Comparison of ENCODE assay signal across 8 cellular contexts in genomic region chr16:70026165-70026854, GRCh38.
DNase-seq lines count a peak whose midpoint lies in the region; ATAC-seq and TF ChIP-seq lines count a peak whose summit lies in the region.
"Not testable (repeated sequence)": the region's sequence is repeated elsewhere in the genome, so short reads cannot be mapped to it uniquely, and the experiment has no call there.

No MANE protein-coding gene starts in this region.

- not testable (repeated sequence) for H3K27me3 ChIP-seq in brain microvascular endothelial cell (replicated peaks); gastroesophageal sphincter

- H3K4me1 Mint-ChIP-seq in CD14-positive monocyte; stimulated activated memory B cell treated with anti-CD40 and anti-IgM and Interleukin-4, amounts not matched to agents 10 μg/mL and 1 μg/mL and 100 μg/mL, for 72 hours: not testable (repeated sequence)
- H3K4me1 Mint-ChIP-seq in activated T-cell treated with anti-CD3 and anti-CD28 coated beads, Interleukin-2, amount 50 U/mL, for 4 hours (ENCODE audit: low read depth) = peaks cover 18% of the 10 kb centered on the region
- H3K4me1 Mint-ChIP-seq in natural killer cell treated with Interleukin-12 subunit alpha and Interleukin-12 subunit beta and Interleukin-15 and Interleukin-18, amount 100 ng/mL, for 72 hours (ENCODE audit: low read depth in 2 of 2) = peaks cover 5 to 11% of the 10 kb centered on the region in 2 donors

- H3K36me3 ChIP-seq in brain microvascular endothelial cell (replicated peaks) = not testable (repeated sequence)
- peaks cover 0 to 65% of the 10 kb centered on the region in 2 donors for H3K36me3 ChIP-seq in gastroesophageal sphincter

- H3K4me1 ChIP-seq in gastroesophageal sphincter = not testable (repeated sequence)

- intact Hi-C loops in CD14-positive monocyte (cut with micrococcal nuclease) = not testable (repeated sequence)

- H3K9me3 Mint-ChIP-seq in CD14-positive monocyte; activated T-cell treated with anti-CD3 and anti-CD28 coated beads, Interleukin-2, amount 50 U/mL, for 4 hours; natural killer cell treated with Interleukin-12 subunit alpha and Interleukin-12 subunit beta and Interleukin-15 and Interleukin-18, amount 100 ng/mL, for 72 hours; stimulated activated memory B cell treated with anti-CD40 and anti-IgM and Interleukin-4, amounts not matched to agents 10 μg/mL and 1 μg/mL and 100 μg/mL, for 72 hours: not testable (repeated sequence)

- peak overlapping the region in 5 of 7 donors; percentile 41 to 80 (median 56) for H3K27ac Mint-ChIP-seq in CD14-positive monocyte
- peak overlapping the region; percentile 48 to 51 for H3K27ac Mint-ChIP-seq in natural killer cell treated with Interleukin-12 subunit alpha and Interleukin-12 subunit beta and Interleukin-15 and Interleukin-18, amount 100 ng/mL, for 72 hours
- not testable (repeated sequence) for H3K27ac Mint-ChIP-seq in stimulated activated memory B cell treated with anti-CD40 and anti-IgM and Interleukin-4, amounts not matched to agents 10 μg/mL and 1 μg/mL and 100 μg/mL, for 72 hours

- H3K4me3 Mint-ChIP-seq in CD14-positive monocyte; activated T-cell treated with anti-CD3 and anti-CD28 coated beads, Interleukin-2, amount 50 U/mL, for 4 hours; natural killer cell treated with Interleukin-12 subunit alpha and Interleukin-12 subunit beta and Interleukin-15 and Interleukin-18, amount 100 ng/mL, for 72 hours; stimulated activated memory B cell treated with anti-CD40 and anti-IgM and Interleukin-4, amounts not matched to agents 10 μg/mL and 1 μg/mL and 100 μg/mL, for 72 hours: not testable (repeated sequence)

- not testable (repeated sequence) for TF ChIP-seq POLR2A in gastroesophageal sphincter (IDR thresholded peaks at IDR 0.05)

- in situ Hi-C loops in brain microvascular endothelial cell (cut with HindIII; ENCODE audit: low pct_ligation_motif_present, low sequenced_read_pairs) = not testable (repeated sequence)

- not testable (repeated sequence) for DNase-seq in CD14-positive monocyte (ENCODE audit: low spot score); natural killer cell treated with Interleukin-12 subunit alpha and Interleukin-12 subunit beta and Interleukin-15 and Interleukin-18, amount 100 ng/mL, for 72 hours (ENCODE audit: low spot score)
- DNase-seq in HT1080 (ENCODE audit: low read depth) = peak; percentile 79
- DNase-seq in T-helper 9 cell = peak; percentile 27
- DNase-seq in activated T-cell treated with anti-CD3 and anti-CD28 coated beads, Interleukin-2, amount 50 U/mL, for 4 hours = peak; percentile 34
- peak; percentile 33 for DNase-seq in brain microvascular endothelial cell

- WGBS in gastroesophageal sphincter (ENCODE audit: low coverage in 1 of 2), 2 donors = 72 to 76% methylated on average over 6 to 8 of the region's 8 CpGs

- peaks cover 47 to 66% of the 10 kb centered on the region in 2 donors for H3K36me3 Mint-ChIP-seq in CD14-positive monocyte
- peaks cover 16% of the 10 kb centered on the region for H3K36me3 Mint-ChIP-seq in activated T-cell treated with anti-CD3 and anti-CD28 coated beads, Interleukin-2, amount 50 U/mL, for 4 hours (ENCODE audit: insufficient read depth)
- H3K36me3 Mint-ChIP-seq in natural killer cell treated with Interleukin-12 subunit alpha and Interleukin-12 subunit beta and Interleukin-15 and Interleukin-18, amount 100 ng/mL, for 72 hours = not testable (repeated sequence)
- peaks cover 19% of the 10 kb centered on the region for H3K36me3 Mint-ChIP-seq in stimulated activated memory B cell treated with anti-CD40 and anti-IgM and Interleukin-4, amounts not matched to agents 10 μg/mL and 1 μg/mL and 100 μg/mL, for 72 hours

- ATAC-seq in activated T-cell treated with anti-CD3 and anti-CD28 coated beads, Interleukin-2, amount 50 U/mL, for 4 hours = peak; percentile 95 to 98
- peak; percentile 62 for ATAC-seq in gastroesophageal sphincter
- peak; percentile 85 to 91 for ATAC-seq in natural killer cell treated with Interleukin-12 subunit alpha and Interleukin-12 subunit beta and Interleukin-15 and Interleukin-18, amount 100 ng/mL, for 72 hours
- ATAC-seq in stimulated activated memory B cell treated with anti-CD40 and anti-IgM and Interleukin-4, amounts not matched to agents 10 μg/mL and 1 μg/mL and 100 μg/mL, for 72 hours = peak; percentile 62

- H3K4me3 ChIP-seq in brain microvascular endothelial cell (ENCODE audit: low read depth, low read length); gastroesophageal sphincter: not testable (repeated sequence)

- TF ChIP-seq CTCF in CD14-positive monocyte (IDR thresholded peaks at IDR 0.05); brain microvascular endothelial cell (IDR thresholded peaks at IDR 0.05; ENCODE audit: low read depth, low read length, missing control alignments); gastroesophageal sphincter (IDR thresholded peaks at IDR 0.05): not testable (repeated sequence)

- TF ChIP-seq EP300 in gastroesophageal sphincter (IDR thresholded peaks at IDR 0.05) = not testable (repeated sequence)

- not testable (repeated sequence) for H3K27me3 Mint-ChIP-seq in CD14-positive monocyte (ENCODE audit: low read depth in 3 of 3); activated T-cell treated with anti-CD3 and anti-CD28 coated beads, Interleukin-2, amount 50 U/mL, for 4 hours (ENCODE audit: low read depth); natural killer cell treated with Interleukin-12 subunit alpha and Interleukin-12 subunit beta and Interleukin-15 and Interleukin-18, amount 100 ng/mL, for 72 hours; stimulated activated memory B cell treated with anti-CD40 and anti-IgM and Interleukin-4, amounts not matched to agents 10 μg/mL and 1 μg/mL and 100 μg/mL, for 72 hours

- peak overlapping the region; percentile 29 for H3K27ac ChIP-seq in brain microvascular endothelial cell
- H3K27ac ChIP-seq in gastroesophageal sphincter = not testable (repeated sequence)

- H3K9me3 ChIP-seq in gastroesophageal sphincter = not testable (repeated sequence)
